Comparison of ENCODE assay signal across 8 cellular contexts in genomic region chr4:74117024-74117534, GRCh38. TPM values are rescaled to one million over a fixed set of nuclear protein-coding genes. Genes with fewer than 3 reads are reported as not detected.
DNase-seq lines count a peak whose midpoint lies in the region; ATAC-seq, FAIRE-seq and TF ChIP-seq lines count a peak whose summit lies in the region.

No MANE protein-coding gene starts in this region.

- H3K27ac ChIP-seq in brain microvascular endothelial cell = peak overlapping the region; percentile 91
- H3K27ac ChIP-seq in substantia nigra (ENCODE audit: low read depth, low read length, poor library complexity, severe bottlenecking) = no peak overlapping the region

- in situ Hi-C loops in brain microvascular endothelial cell (cut with HindIII; ENCODE audit: low pct_ligation_motif_present, low sequenced_read_pairs) = no loop called here

- ATAC-seq in GM18870 (IDR thresholded peaks at IDR 0.05; ENCODE audit: unreplicated experiment) (no peak), GM18858 (IDR thresholded peaks at IDR 0.05; ENCODE audit: unreplicated experiment) (no peak), GM21381 (IDR thresholded peaks at IDR 0.05; ENCODE audit: unreplicated experiment) (no peak), HG03354 (IDR thresholded peaks at IDR 0.05; ENCODE audit: poor library complexity, severe bottlenecking, unreplicated experiment) (no peak)

- no peaks in the 10 kb centered on the region for H3K27me3 ChIP-seq in brain microvascular endothelial cell (replicated peaks)

- no peaks in the 10 kb centered on the region for H3K36me3 ChIP-seq in brain microvascular endothelial cell (replicated peaks)

- H3K4me3 ChIP-seq in brain microvascular endothelial cell (ENCODE audit: low read depth, low read length) = no peak overlapping the region

- DNase-seq in HT-29 (ENCODE audit: low spot score) = peak; percentile 93
- peak; percentile 97 for DNase-seq in brain microvascular endothelial cell
- DNase-seq in substantia nigra (lab: John Stamatoyannopoulos, UW) = peak in 35 of 49 donors; percentile 2 to 70 (median 32)

- no peak for TF ChIP-seq CTCF in brain microvascular endothelial cell (IDR thresholded peaks at IDR 0.05; ENCODE audit: low read depth, low read length, missing control alignments)

- FAIRE-seq in islet of Langerhans (lab: Jason Lieb, UNC) = peak; percentile 85

RNA-seq across cellular contexts. Expression of gene CXCL2, which starts 18.1 kb away (rescaled TPM):
- 3.1 and 8.3 TPM in 2 replicates for total RNA-seq in HT-29 (2014; rRNA removed; shearing (Covaris generic))

RNA-seq across cellular contexts. Expression of gene MTHFD2L, which starts 40.8 kb away (rescaled TPM):
- total RNA-seq in HT-29 (2014; rRNA removed; shearing (Covaris generic)) = 18.4 and 32.9 TPM in 2 replicates

Comparison
In these comparisons a context has a peak if more than half of its experiments do, and no peak if none do; other contexts are left out.
1. DNase-seq: peak in every context shown above with its lines; median percentile 97 in brain microvascular endothelial cell; 93 in HT-29; 32 in substantia nigra.